In genomic region chr11:65442952-65443351, GRCh38 we compare ENCODE assay signal across 8 cellular contexts. TPM values are rescaled to one million over a fixed set of nuclear protein-coding genes. Genes with fewer than 3 reads are reported as not detected.
DNase-seq lines count a peak whose midpoint lies in the region; ATAC-seq and TF ChIP-seq lines count a peak whose summit lies in the region.

No MANE protein-coding gene starts in this region.

- no peaks in the 10 kb centered on the region for H3K27me3 Mint-ChIP-seq in activated naive CD8-positive, alpha-beta T cell treated with anti-CD3 and anti-CD28 coated beads, Interleukin-2, amount 50 U/mL, for 24 hours

- TF ChIP-seq CTCF in heart right ventricle (IDR thresholded peaks at IDR 0.05), result no peak
- no peak for TF ChIP-seq CTCF in lower lobe of right lung (IDR thresholded peaks at IDR 0.05)
- no peak for TF ChIP-seq CTCF in uterus (IDR thresholded peaks at IDR 0.05)

- peaks cover 61% of the 10 kb centered on the region for H3K4me1 Mint-ChIP-seq in activated naive CD8-positive, alpha-beta T cell treated with anti-CD3 and anti-CD28 coated beads, Interleukin-2, amount 50 U/mL, for 24 hours

- TF ChIP-seq POLR2A in uterus (IDR thresholded peaks at IDR 0.05), result no peak

- H3K4me3 Mint-ChIP-seq in activated naive CD8-positive, alpha-beta T cell treated with anti-CD3 and anti-CD28 coated beads, Interleukin-2, amount 50 U/mL, for 24 hours, result no peak overlapping the region

- peak overlapping the region; percentile 72 for H3K27ac Mint-ChIP-seq in activated naive CD8-positive, alpha-beta T cell treated with anti-CD3 and anti-CD28 coated beads, Interleukin-2, amount 50 U/mL, for 24 hours

- intact Hi-C loops in heart right ventricle (cut with DNase I), result no loop called here
- intact Hi-C loops in left cardiac atrium (cut with DNase I), result no loop called here
- intact Hi-C loops in lower lobe of right lung (cut with DNase I), result no loop called here
- intact Hi-C loops in uterus (cut with DNase I; ENCODE audit: low total_unique reads), result no loop called here

- H3K9me3 ChIP-seq in heart right ventricle, result no peaks in the 10 kb centered on the region
- no peaks in the 10 kb centered on the region for H3K9me3 ChIP-seq in lower lobe of right lung
- no peaks in the 10 kb centered on the region for H3K9me3 ChIP-seq in uterus

- 45 to 53% methylated on average over 8 of the region's 8 CpGs for whole genome bisulfite sequencing in heart right ventricle, 2 donors

- H3K4me1 ChIP-seq in heart right ventricle (peaks cover 22 to 83% (median 77%) of the 10 kb centered on the region in 9 donors), lower lobe of right lung (peaks cover 57% of the 10 kb centered on the region), uterus (peaks cover 0 to 11% of the 10 kb centered on the region in 2 donors)

- ATAC-seq in heart right ventricle, result no peak
- ATAC-seq in left cardiac atrium, result no peak
- ATAC-seq in activated naive CD8-positive, alpha-beta T cell treated with anti-CD3 and anti-CD28 coated beads, Interleukin-2, amount 50 U/mL, for 24 hours, result no peak
- ATAC-seq in lower lobe of right lung, result no peak
- no peak for ATAC-seq in HG03139 (IDR thresholded peaks at IDR 0.05; ENCODE audit: unreplicated experiment)
- ATAC-seq in HG02642 (IDR thresholded peaks at IDR 0.05; ENCODE audit: poor library complexity, unreplicated experiment), result no peak

- peak overlapping the region in 3 of 10 donors; percentile 0 to 16 (median 3) for H3K4me3 ChIP-seq in heart right ventricle
- H3K4me3 ChIP-seq in lower lobe of right lung, result no peak overlapping the region
- H3K4me3 ChIP-seq in uterus, result no peak overlapping the region

- no peak for DNase-seq in heart right ventricle
- no peak for DNase-seq in left cardiac atrium
- no peak for DNase-seq in activated naive CD8-positive, alpha-beta T cell treated with anti-CD3 and anti-CD28 coated beads, Interleukin-2, amount 50 U/mL, for 24 hours
- DNase-seq in lower lobe of right lung, result no peak
- DNase-seq in uterus, result peak; percentile 20 to 24
- no peak for DNase-seq in dedifferentiated amniotic fluid mesenchymal stem cell (ENCODE audit: extremely low spot score)

- H3K36me3 ChIP-seq in heart right ventricle (peaks cover 0 to 93% (median 65%) of the 10 kb centered on the region in 9 donors), lower lobe of right lung (peaks cover 61% of the 10 kb centered on the region), uterus (no peaks in the 10 kb centered on the region)

- H3K27ac ChIP-seq in heart right ventricle (peak overlapping the region in 9 of 10 donors; percentile 33 to 70 (median 59)), lower lobe of right lung (peak overlapping the region; percentile 43), uterus (peak overlapping the region; percentile 20 to 45)

- no peaks in the 10 kb centered on the region for H3K9me3 Mint-ChIP-seq in activated naive CD8-positive, alpha-beta T cell treated with anti-CD3 and anti-CD28 coated beads, Interleukin-2, amount 50 U/mL, for 24 hours

- H3K27me3 ChIP-seq in heart right ventricle, result no peaks in the 10 kb centered on the region
- no peaks in the 10 kb centered on the region for H3K27me3 ChIP-seq in lower lobe of right lung (ENCODE audit: low read depth)
- no peaks in the 10 kb centered on the region for H3K27me3 ChIP-seq in uterus

- peaks cover 33% of the 10 kb centered on the region for H3K36me3 Mint-ChIP-seq in activated naive CD8-positive, alpha-beta T cell treated with anti-CD3 and anti-CD28 coated beads, Interleukin-2, amount 50 U/mL, for 24 hours (ENCODE audit: low read depth)

RNA-seq across cellular contexts. Expression of gene NEAT1, which starts 20.4 kb away (rescaled TPM):
- 100 to 1,000 TPM; 284 to 808 (median 432) TPM for total RNA-seq in heart right ventricle
- polyA plus RNA-seq in heart right ventricle, result 1,000 to 10,000 TPM in 1 of 2 donors, 100 to 1,000 TPM in 1; 103 to 1,899 TPM
- total RNA-seq in left cardiac atrium, result 100 to 1,000 TPM; 405 to 657 TPM
- total RNA-seq in lower lobe of right lung, result 980 TPM
- total RNA-seq in uterus, result 100 to 1,000 TPM in 3 of 4 donors, 10 to 100 TPM in 1; 33.6 to 932 (median 120) TPM

RNA-seq across cellular contexts. Expression of gene MALAT1, which starts 55.9 kb away (rescaled TPM):
- total RNA-seq in heart right ventricle (1,000 to 10,000 TPM; 4,742 to 8,462 (median 5,956) TPM), left cardiac atrium (1,000 to 10,000 TPM; 4,098 to 7,342 TPM), lower lobe of right lung (11,612 TPM), uterus (over 10,000 TPM in 3 of 4 donors, 1,000 to 10,000 TPM in 1; 6,732 to 19,335 (median 13,886) TPM)
- 1,000 to 10,000 TPM in 1 of 2 donors, 100 to 1,000 TPM in 1; 205 to 8,339 TPM for polyA plus RNA-seq in heart right ventricle

RNA-seq across cellular contexts. Expression of gene FRMD8, which starts 56.5 kb away (rescaled TPM):
- 10 to 100 TPM in 6 of 10 donors, 1 to 10 TPM in 4; 6.0 to 16.9 (median 12.2) TPM for total RNA-seq in heart right ventricle
- 10 to 100 TPM in 1 of 2 donors, 1 to 10 TPM in 1; 9.9 to 12.9 TPM for polyA plus RNA-seq in heart right ventricle
- 10 to 100 TPM; 13.4 to 21.5 TPM for total RNA-seq in left cardiac atrium
- total RNA-seq in lower lobe of right lung, result 22.6 TPM
- 100 to 1,000 TPM in 1 of 4 donors, 10 to 100 TPM in 3; 15.9 to 160 (median 41.5) TPM for total RNA-seq in uterus

Comparison
In these comparisons a context has a peak if more than half of its experiments do, and no peak if none do; other contexts are left out.
1. DNase-seq: peak in uterus (2 of 2); none in heart right ventricle (0 of 2), left cardiac atrium (single experiment), activated naive CD8-positive, alpha-beta T cell treated with anti-CD3 and anti-CD28 coated beads, Interleukin-2, amount 50 U/mL, for 24 hours (single experiment), lower lobe of right lung (single experiment) and dedifferentiated amniotic fluid mesenchymal stem cell (single experiment).
2. Peak in every context shown above with its lines, with median percentiles within 50 percentile points of each other: H3K27ac ChIP-seq.